ENCODE assay signal across 8 cellular contexts in the genomic region with DNA sequence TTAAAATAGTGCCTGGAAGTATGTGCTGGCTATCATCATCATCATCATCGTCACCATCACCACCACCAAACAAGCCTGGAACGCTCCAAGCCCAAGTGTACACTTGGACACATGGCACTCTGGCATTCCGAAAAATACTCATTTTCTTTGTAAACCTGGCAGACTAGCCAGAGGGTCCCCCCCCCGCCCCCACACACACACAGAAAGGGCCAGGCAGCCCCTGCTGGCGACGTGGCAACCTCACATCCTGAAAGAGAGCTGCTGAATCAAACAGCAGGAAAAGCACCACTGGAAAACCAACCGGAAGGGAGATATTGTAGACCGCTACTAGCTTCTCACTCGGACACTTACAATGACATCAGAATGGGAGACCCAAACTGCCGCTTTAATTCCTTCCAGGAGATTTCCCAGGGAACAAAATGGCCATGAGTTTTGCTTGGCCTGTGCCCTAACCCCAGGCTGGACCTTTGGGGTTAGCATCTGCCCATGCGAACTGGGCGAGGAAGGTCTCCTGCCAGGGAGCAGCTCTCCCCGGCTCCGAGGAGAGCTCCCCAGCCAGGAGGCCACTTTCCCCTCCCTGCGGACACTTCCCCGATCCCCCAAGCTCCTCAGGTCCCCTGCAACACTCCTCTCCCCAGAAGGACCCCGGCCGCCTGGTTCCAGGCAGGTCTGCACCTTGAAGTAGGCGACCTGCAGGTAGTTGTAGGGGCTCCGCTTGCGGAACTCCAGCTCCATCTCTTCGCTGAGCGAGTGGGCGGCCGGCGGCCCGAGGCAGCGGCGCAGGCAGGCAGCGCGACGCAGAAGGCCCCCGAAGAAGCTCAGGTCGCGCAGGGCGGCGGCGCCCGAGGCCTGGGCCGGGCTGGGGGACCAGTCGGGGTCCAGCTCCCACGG. TPM values are rescaled to one million over a fixed set of nuclear protein-coding genes. Genes with fewer than 3 reads are reported as not detected.
DNase-seq lines count a peak whose midpoint lies in the region; ATAC-seq and TF ChIP-seq lines count a peak whose summit lies in the region.

No MANE protein-coding gene starts in this region.

- intact Hi-C loops in CD8-positive, alpha-beta T cell (cut with DNase I, micrococcal nuclease), result loop anchor here (2.0 to 5.0 kb wide), 10 partner anchors 107 to 1447 kb away; a partner anchor contains a TSS

- peak; percentile 56 for TF ChIP-seq CTCF in CD8-positive, alpha-beta T cell (IDR thresholded peaks at IDR 0.05)
- TF ChIP-seq CTCF in omental fat pad (IDR thresholded peaks at IDR 0.05), result no peak

- H3K4me1 ChIP-seq in CD8-positive, alpha-beta T cell (ENCODE audit: insufficient read depth, low read length), result peaks cover 40% of the 10 kb centered on the region
- peaks cover 1% of the 10 kb centered on the region for H3K4me1 ChIP-seq in urinary bladder (ENCODE audit: insufficient read depth)

- H3K36me3 Mint-ChIP-seq in CD8-positive, alpha-beta T cell, result peaks cover 33% of the 10 kb centered on the region
- H3K36me3 Mint-ChIP-seq in activated T-cell treated with anti-CD3 and anti-CD28 coated beads, Interleukin-2, amount 50 U/mL, for 4 hours (ENCODE audit: insufficient read depth), result peaks cover 9% of the 10 kb centered on the region

- H3K9me3 ChIP-seq in CD8-positive, alpha-beta T cell (ENCODE audit: low read length), result no peaks in the 10 kb centered on the region

- DNase-seq in CD8-positive, alpha-beta T cell, result peak in 4 of 7 experiments; percentile 15 to 45 (median 30)
- DNase-seq in NCI-H748 (lab: John Stamatoyannopoulos, UW; ENCODE audit: unreplicated experiment) (peak; percentile 99), foreskin melanocyte (peak; percentile 75), omental fat pad (ENCODE audit: low spot score) (no peak)
- DNase-seq in activated T-cell treated with anti-CD3 and anti-CD28 coated beads, Interleukin-2, amount 50 U/mL, for 4 hours, result peak; percentile 33

- H3K27ac ChIP-seq in CD8-positive, alpha-beta T cell (ENCODE audit: low read depth, low read length), result peak overlapping the region; percentile 87
- H3K27ac ChIP-seq in urinary bladder (ENCODE audit: low read depth), result peak overlapping the region; percentile 80

- peak overlapping the region; percentile 73 for H3K4me3 ChIP-seq in CD8-positive, alpha-beta T cell (ENCODE audit: low read depth, low read length)
- H3K4me3 ChIP-seq in urinary bladder (ENCODE audit: low read depth, low read length), result peak overlapping the region; percentile 80

- peak overlapping the region; percentile 97 for H3K27ac Mint-ChIP-seq in CD8-positive, alpha-beta T cell

- H3K4me1 Mint-ChIP-seq in CD8-positive, alpha-beta T cell (ENCODE audit: low read depth), result peaks cover 35% of the 10 kb centered on the region
- H3K4me1 Mint-ChIP-seq in activated T-cell treated with anti-CD3 and anti-CD28 coated beads, Interleukin-2, amount 50 U/mL, for 4 hours (ENCODE audit: low read depth), result peaks cover 27% of the 10 kb centered on the region

- peak; percentile 1 for ATAC-seq in CD8-positive, alpha-beta T cell
- peak; percentile 23 for ATAC-seq in GM19328 (IDR thresholded peaks at IDR 0.05; ENCODE audit: unreplicated experiment)
- ATAC-seq in HG03439 (IDR thresholded peaks at IDR 0.05; ENCODE audit: unreplicated experiment), result peak; percentile 27
- ATAC-seq in activated T-cell treated with anti-CD3 and anti-CD28 coated beads, Interleukin-2, amount 50 U/mL, for 4 hours, result peak; percentile 44 to 46
- ATAC-seq in omental fat pad (ENCODE audit: low FRiP score), result peak; percentile 30

- H3K27me3 ChIP-seq in CD8-positive, alpha-beta T cell (ENCODE audit: insufficient read depth, low read length), result no peaks in the 10 kb centered on the region

- no peaks in the 10 kb centered on the region for H3K27me3 Mint-ChIP-seq in CD8-positive, alpha-beta T cell (ENCODE audit: low read depth)
- no peaks in the 10 kb centered on the region for H3K27me3 Mint-ChIP-seq in activated T-cell treated with anti-CD3 and anti-CD28 coated beads, Interleukin-2, amount 50 U/mL, for 4 hours (ENCODE audit: low read depth)

- CTCF ChIA-PET in CD8-positive, alpha-beta T cell (lab: Charles Lee), result interaction anchor here (0.9 to 3.3 kb wide), 8 partner anchors 20 to 308 kb away, joined by 3 to 13 read pairs (median 3); a partner anchor contains a TSS

- POLR2A ChIA-PET in CD8-positive, alpha-beta T cell (lab: Charles Lee), result interaction anchor here (1.0 to 3.2 kb wide), 17 partner anchors 12 to 884 kb away, joined by 3 to 36 read pairs (median 7); a partner anchor contains a TSS

- no peaks in the 10 kb centered on the region for H3K36me3 ChIP-seq in CD8-positive, alpha-beta T cell (ENCODE audit: insufficient read depth, low read length)
- peaks cover 1% of the 10 kb centered on the region for H3K36me3 ChIP-seq in urinary bladder (ENCODE audit: insufficient read depth)

- H3K4me3 Mint-ChIP-seq in CD8-positive, alpha-beta T cell, result no peak overlapping the region
- no peak overlapping the region for H3K4me3 Mint-ChIP-seq in activated T-cell treated with anti-CD3 and anti-CD28 coated beads, Interleukin-2, amount 50 U/mL, for 4 hours

- WGBS in urinary bladder, result under 1% methylated on average over 42 of the region's 42 CpGs

- H3K9me3 Mint-ChIP-seq in CD8-positive, alpha-beta T cell, result no peaks in the 10 kb centered on the region
- H3K9me3 Mint-ChIP-seq in activated T-cell treated with anti-CD3 and anti-CD28 coated beads, Interleukin-2, amount 50 U/mL, for 4 hours, result no peaks in the 10 kb centered on the region

RNA-seq across cellular contexts. Expression of a gene that starts 0.8 kb away (rescaled TPM):
- 10 to 100 TPM; 19.6 to 22.5 TPM for total RNA-seq in CD8-positive, alpha-beta T cell
- total RNA-seq in activated T-cell treated with anti-CD3 and anti-CD28 coated beads, Interleukin-2, amount 50 U/mL, for 4 hours, result 10 to 100 TPM; 40.4 to 44.7 (median 41.6) TPM
- total RNA-seq in omental fat pad, result 10 to 100 TPM; 20.4 to 44.1 (median 29.4) TPM
- total RNA-seq in urinary bladder, result 81.1 TPM
- 35.5 TPM for polyA plus RNA-seq in urinary bladder

RNA-seq across cellular contexts. Expression of a gene that starts 1.0 kb away (rescaled TPM):
- total RNA-seq in CD8-positive, alpha-beta T cell, result 10 to 100 TPM; 16.1 to 20.3 TPM
- 1 to 10 TPM; 4.5 to 7.9 (median 5.0) TPM for total RNA-seq in activated T-cell treated with anti-CD3 and anti-CD28 coated beads, Interleukin-2, amount 50 U/mL, for 4 hours
- total RNA-seq in omental fat pad, result 1 to 10 TPM; 2.4 to 4.3 (median 3.1) TPM
- total RNA-seq in urinary bladder, result 5.1 TPM
- polyA plus RNA-seq in urinary bladder, result 3.4 TPM

RNA-seq across cellular contexts. Expression of a gene that starts 18.7 kb away (rescaled TPM):
- total RNA-seq in CD8-positive, alpha-beta T cell, result under 1 TPM; 0.44 to 0.57 TPM
- under 1 TPM in 2 of 3 donors, not detected in 1; 0.10 to 0.24 TPM for total RNA-seq in activated T-cell treated with anti-CD3 and anti-CD28 coated beads, Interleukin-2, amount 50 U/mL, for 4 hours
- total RNA-seq in omental fat pad, result under 1 TPM in 1 of 4 donors, not detected in 3; 0.46 TPM
- not detected for total RNA-seq in urinary bladder
- 0.05 TPM for polyA plus RNA-seq in urinary bladder

RNA-seq across cellular contexts. Expression of a gene that starts 26.0 kb away (rescaled TPM):
- total RNA-seq in CD8-positive, alpha-beta T cell, result not detected
- total RNA-seq in activated T-cell treated with anti-CD3 and anti-CD28 coated beads, Interleukin-2, amount 50 U/mL, for 4 hours, result not detected
- total RNA-seq in omental fat pad (not detected), urinary bladder (0.69 TPM)
- 0.38 TPM for polyA plus RNA-seq in urinary bladder

RNA-seq across cellular contexts. Expression of a gene that starts 50.8 kb away (rescaled TPM):
- 1 to 10 TPM; 3.0 to 3.3 TPM for total RNA-seq in CD8-positive, alpha-beta T cell
- total RNA-seq in activated T-cell treated with anti-CD3 and anti-CD28 coated beads, Interleukin-2, amount 50 U/mL, for 4 hours, result 1 to 10 TPM; 1.8 to 2.4 (median 2.1) TPM
- 10 to 100 TPM in 3 of 4 donors, 1 to 10 TPM in 1; 5.8 to 13.2 (median 12.6) TPM for total RNA-seq in omental fat pad
- 12.3 TPM for total RNA-seq in urinary bladder
- 8.2 TPM for polyA plus RNA-seq in urinary bladder
